Comparison of ENCODE assay signal across 8 cellular contexts in genomic region chr14:68628605-68629310, GRCh38.
DNase-seq lines count a peak whose midpoint lies in the region; ATAC-seq lines count a peak whose summit lies in the region.

No MANE protein-coding gene starts in this region.

- ATAC-seq in stimulated activated naive B cell treated with anti-CD40 and anti-IgM and Interleukin-4, amounts not matched to agents 10 μg/mL and 1 μg/mL and 100 μg/mL, for 72 hours (replicated peaks) = peak; percentile 18 to 35
- no peak for ATAC-seq in GM21390 (IDR thresholded peaks at IDR 0.05; ENCODE audit: unreplicated experiment)

- H3K36me3 Mint-ChIP-seq in activated naive CD4-positive, alpha-beta T cell treated with anti-CD3 and anti-CD28 coated beads, Interleukin-2, amount 50 U/mL, for 24 hours = no peaks in the 10 kb centered on the region
- H3K36me3 Mint-ChIP-seq in stimulated activated naive B cell treated with anti-CD40 and anti-IgM and Interleukin-4, amounts not matched to agents 10 μg/mL and 1 μg/mL and 100 μg/mL, for 72 hours = no peaks in the 10 kb centered on the region

- no peak overlapping the region for H3K27ac Mint-ChIP-seq in activated naive CD4-positive, alpha-beta T cell treated with anti-CD3 and anti-CD28 coated beads, Interleukin-2, amount 50 U/mL, for 24 hours
- peak overlapping the region; percentile 75 for H3K27ac Mint-ChIP-seq in stimulated activated naive B cell treated with anti-CD40 and anti-IgM and Interleukin-4, amounts not matched to agents 10 μg/mL and 1 μg/mL and 100 μg/mL, for 72 hours

- no peaks in the 10 kb centered on the region for H3K9me3 Mint-ChIP-seq in activated naive CD4-positive, alpha-beta T cell treated with anti-CD3 and anti-CD28 coated beads, Interleukin-2, amount 50 U/mL, for 24 hours
- H3K9me3 Mint-ChIP-seq in stimulated activated naive B cell treated with anti-CD40 and anti-IgM and Interleukin-4, amounts not matched to agents 10 μg/mL and 1 μg/mL and 100 μg/mL, for 72 hours = peaks cover 0 to 2% of the 10 kb centered on the region in 2 donors

- peak; percentile 76 for DNase-seq in NCI-H526 treated with DMSO at 0.1 percent for 48 hours (lab: John Stamatoyannopoulos, UW)
- DNase-seq in kidney tubule cell (ENCODE audit: low spot score) = peak; percentile 34
- no peak for DNase-seq in stimulated activated naive B cell treated with anti-CD40 and anti-IgM and Interleukin-4, amounts not matched to agents 10 μg/mL and 1 μg/mL and 100 μg/mL, for 72 hours
- no peak for DNase-seq in amniotic stem cell (lab: John Stamatoyannopoulos, UW)
- DNase-seq in C1 segment of cervical spinal cord (lab: John Stamatoyannopoulos, UW) = no peak
- DNase-seq in HCEC 1CT = no peak

- peak overlapping the region; percentile 75 for H3K4me3 Mint-ChIP-seq in activated naive CD4-positive, alpha-beta T cell treated with anti-CD3 and anti-CD28 coated beads, Interleukin-2, amount 50 U/mL, for 24 hours
- peak overlapping the region; percentile 77 for H3K4me3 Mint-ChIP-seq in stimulated activated naive B cell treated with anti-CD40 and anti-IgM and Interleukin-4, amounts not matched to agents 10 μg/mL and 1 μg/mL and 100 μg/mL, for 72 hours

- H3K27me3 Mint-ChIP-seq in activated naive CD4-positive, alpha-beta T cell treated with anti-CD3 and anti-CD28 coated beads, Interleukin-2, amount 50 U/mL, for 24 hours = no peaks in the 10 kb centered on the region
- H3K27me3 Mint-ChIP-seq in stimulated activated naive B cell treated with anti-CD40 and anti-IgM and Interleukin-4, amounts not matched to agents 10 μg/mL and 1 μg/mL and 100 μg/mL, for 72 hours = no peaks in the 10 kb centered on the region

- peaks cover 15% of the 10 kb centered on the region for H3K4me1 Mint-ChIP-seq in activated naive CD4-positive, alpha-beta T cell treated with anti-CD3 and anti-CD28 coated beads, Interleukin-2, amount 50 U/mL, for 24 hours
- peaks cover 21 to 49% of the 10 kb centered on the region in 2 donors for H3K4me1 Mint-ChIP-seq in stimulated activated naive B cell treated with anti-CD40 and anti-IgM and Interleukin-4, amounts not matched to agents 10 μg/mL and 1 μg/mL and 100 μg/mL, for 72 hours

Comparison
In these comparisons a context has a peak if more than half of its experiments do, and no peak if none do; other contexts are left out.
1. DNase-seq: peak in NCI-H526 treated with DMSO at 0.1 percent for 48 hours (single experiment) and kidney tubule cell (single experiment); none in stimulated activated naive B cell treated with anti-CD40 and anti-IgM and Interleukin-4, amounts not matched to agents 10 μg/mL and 1 μg/mL and 100 μg/mL, for 72 hours (single experiment), amniotic stem cell (single experiment), C1 segment of cervical spinal cord (0 of 14) and HCEC 1CT (single experiment).